14 cellular contexts compared by ENCODE assay signal in genomic region chr18:10783941-10784340, GRCh38.
DNase-seq lines count a peak whose midpoint lies in the region; ATAC-seq, FAIRE-seq and TF ChIP-seq lines count a peak whose summit lies in the region.
"Had no signal": no experiment of that assay in that cellular context is flagged by ENCODE, and none has a peak within 500 bp of the region (broad histone marks: within the 10 kb centered on the region; RNA-seq: fewer than 3 reads in every experiment).

No MANE protein-coding gene starts in this region.

- peak overlapping the region; percentile 66 for H3K27ac ChIP-seq in cingulate gyrus (ENCODE audit: low read depth, low read length)
- no peak overlapping the region for H3K27ac ChIP-seq in gastroesophageal sphincter
- H3K27ac ChIP-seq in pancreas: no peak overlapping the region
- H3K27ac ChIP-seq: A549, BLaER1, GM23248 had no signal

- no peaks in the 10 kb centered on the region for H3K36me3 ChIP-seq in gastroesophageal sphincter
- H3K36me3 ChIP-seq in pancreas: no peaks in the 10 kb centered on the region
- H3K36me3 ChIP-seq: BLaER1 had no signal

- H3K27me3 ChIP-seq in gastroesophageal sphincter (no peaks in the 10 kb centered on the region), pancreas (no peaks in the 10 kb centered on the region)
- H3K27me3 ChIP-seq: BLaER1 had no signal

- intact Hi-C loops in pancreas (cut with DNase I): no loop called here

- 86% methylated on average over 5 of the region's 5 CpGs for WGBS in gastroesophageal sphincter (ENCODE audit: low coverage in 1 of 2), 2 donors
- WGBS in pancreas, 2 donors: 46 to 52% methylated on average over 5 of the region's 5 CpGs

- no peak for TF ChIP-seq CTCF in gastroesophageal sphincter (IDR thresholded peaks at IDR 0.05)
- TF ChIP-seq CTCF in pancreas (IDR thresholded peaks at IDR 0.05): no peak

- TF ChIP-seq POLR2A in gastroesophageal sphincter (IDR thresholded peaks at IDR 0.05): no peak

- H3K9me3 ChIP-seq in gastroesophageal sphincter: no peaks in the 10 kb centered on the region
- H3K9me3 ChIP-seq in pancreas: no peaks in the 10 kb centered on the region
- H3K9me3 ChIP-seq: A549, BLaER1 had no signal

- TF ChIP-seq EP300 in gastroesophageal sphincter (IDR thresholded peaks at IDR 0.05): no peak

- no peak for ATAC-seq in gastroesophageal sphincter
- ATAC-seq in GM18511 (IDR thresholded peaks at IDR 0.05; ENCODE audit: unreplicated experiment): no peak
- no peak for ATAC-seq in pancreas
- ATAC-seq: A549 had no signal

- no peaks in the 10 kb centered on the region for H3K4me1 ChIP-seq in gastroesophageal sphincter
- no peaks in the 10 kb centered on the region for H3K4me1 ChIP-seq in pancreas
- H3K4me1 ChIP-seq: A549 had no signal

- no peak for FAIRE-seq in pancreas (lab: Jason Lieb, UNC)
- FAIRE-seq: A549 had no signal

- H3K4me3 ChIP-seq in gastroesophageal sphincter: no peak overlapping the region
- H3K4me3 ChIP-seq in pancreas: no peak overlapping the region
- H3K4me3 ChIP-seq: A549, BLaER1, GM23248 had no signal

- DNase-seq in globus pallidus (ENCODE audit: low spot score) (peak; percentile 70), pons (ENCODE audit: low spot score) (peak; percentile 83), H4 (ENCODE audit: low spot score) (no peak), pancreas (no peak)
- DNase-seq: Calu3; CD4-positive, CD25-positive, alpha-beta regulatory T cell; DMS 273 treated with DMSO at 0.1 percent for 48 hours; GM23248; H7 had no signal

Comparison
In these comparisons a context has a peak if more than half of its experiments do, and no peak if none do; other contexts are left out.
1. DNase-seq: peak in globus pallidus (single experiment) and pons (single experiment); none in H4 (single experiment) and pancreas (0 of 6).